ENCODE assay signal across 8 cellular contexts in genomic region chr5:142716963-142717362, GRCh38. TPM values are rescaled to one million over a fixed set of nuclear protein-coding genes. Genes with fewer than 3 reads are reported as not detected.
DNase-seq lines count a peak whose midpoint lies in the region; ATAC-seq and TF ChIP-seq lines count a peak whose summit lies in the region.

No MANE protein-coding gene starts in this region.

- no peak overlapping the region for H3K4me3 Mint-ChIP-seq in activated T-cell treated with anti-CD3 and anti-CD28 coated beads, Interleukin-2, amount 50 U/mL, for 72 hours

- peaks cover 15% of the 10 kb centered on the region for H3K4me1 Mint-ChIP-seq in activated T-cell treated with anti-CD3 and anti-CD28 coated beads, Interleukin-2, amount 50 U/mL, for 72 hours (ENCODE audit: low read depth)

- H3K27ac Mint-ChIP-seq in activated T-cell treated with anti-CD3 and anti-CD28 coated beads, Interleukin-2, amount 50 U/mL, for 72 hours = no peak overlapping the region

- H3K27me3 Mint-ChIP-seq in activated T-cell treated with anti-CD3 and anti-CD28 coated beads, Interleukin-2, amount 50 U/mL, for 72 hours (ENCODE audit: low read depth) = peaks cover 23% of the 10 kb centered on the region

- peak; percentile 49 to 50 for ATAC-seq in activated T-cell treated with anti-CD3 and anti-CD28 coated beads, Interleukin-2, amount 50 U/mL, for 72 hours (replicated peaks in 1 of 2)
- no peak for ATAC-seq in GM19328 (IDR thresholded peaks at IDR 0.05; ENCODE audit: unreplicated experiment)

- H3K9me3 Mint-ChIP-seq in activated T-cell treated with anti-CD3 and anti-CD28 coated beads, Interleukin-2, amount 50 U/mL, for 72 hours = peaks cover 0 to 2% of the 10 kb centered on the region in 2 donors

- DNase-seq in GM03348 (ENCODE audit: low spot score) = peak; percentile 76
- DNase-seq in HEK293T (ENCODE audit: extremely low spot score) = peak; percentile 69
- peak; percentile 12 for DNase-seq in NCI-H524 treated with DMSO at 0.1 percent for 48 hours (lab: John Stamatoyannopoulos, UW)
- peak; percentile 32 to 44 for DNase-seq in activated T-cell treated with anti-CD3 and anti-CD28 coated beads, Interleukin-2, amount 50 U/mL, for 72 hours
- peak; percentile 81 for DNase-seq in globus pallidus (ENCODE audit: low spot score)
- DNase-seq in occipital lobe (lab: John Stamatoyannopoulos, UW) = peak; percentile 64
- no peak for DNase-seq in effector CD8-positive, alpha-beta T cell (lab: John Stamatoyannopoulos, UW)

- CTCF ChIA-PET in HEK293T (lab: Yijun Ruan, JAX) = interaction anchor here (0.5 to 6.6 kb wide), 26 partner anchors 9 to 247 kb away, joined by 3 to 68 read pairs (median 4); partner anchors contain the start of gene ARHGAP26

- POLR2A ChIA-PET in HEK293T (lab: Yijun Ruan, JAX) = no interaction called here

- peaks cover 0 to 3% of the 10 kb centered on the region in 2 donors for H3K36me3 Mint-ChIP-seq in activated T-cell treated with anti-CD3 and anti-CD28 coated beads, Interleukin-2, amount 50 U/mL, for 72 hours (ENCODE audit: insufficient read depth in 2 of 2)

TF ChIP-seq in HEK293T, 16 proteins besides CTCF, POLR2A, EP300 and RAD21:
- TF ChIP-seq FOXA1 (IDR thresholded peaks at IDR 0.05) (no peak), ELF4 (IDR thresholded peaks at IDR 0.05) (no peak), CTBP1 (IDR thresholded peaks at IDR 0.05; ENCODE audit: borderline replicate concordance) (no peak), FOXK2 (IDR thresholded peaks at IDR 0.05) (no peak), FOXM1 (IDR thresholded peaks at IDR 0.05; ENCODE audit: borderline replicate concordance) (no peak), SUZ12 (IDR thresholded peaks at IDR 0.05) (no peak), SP1 (IDR thresholded peaks at IDR 0.05) (no peak), HDGF (IDR thresholded peaks at IDR 0.05; ENCODE audit: borderline replicate concordance) (no peak), L3MBTL2 (conservative IDR thresholded peaks at IDR 0.05) (no peak)

RNA-seq across cellular contexts. Expression of gene FGF1, which starts 31.1 kb away (rescaled TPM):
- not detected for total RNA-seq in activated T-cell treated with anti-CD3 and anti-CD28 coated beads, Interleukin-2, amount 50 U/mL, for 72 hours
- 6.9 TPM for total RNA-seq in occipital lobe

RNA-seq across cellular contexts. Expression of gene ARHGAP26, which starts 53.2 kb away (rescaled TPM):
- total RNA-seq in activated T-cell treated with anti-CD3 and anti-CD28 coated beads, Interleukin-2, amount 50 U/mL, for 72 hours = 10 to 100 TPM; 24.0 to 24.3 TPM
- 10.6 TPM for total RNA-seq in occipital lobe
